Comparison of ENCODE assay signal across 15 cellular contexts in genomic region chr17:16250635-16251034, GRCh38. TPM values are rescaled to one million over a fixed set of nuclear protein-coding genes. Genes with fewer than 3 reads are reported as not detected.
DNase-seq lines count a peak whose midpoint lies in the region; ATAC-seq, FAIRE-seq and TF ChIP-seq lines count a peak whose summit lies in the region.
"Had no signal": no experiment of that assay in that cellular context is flagged by ENCODE, and none has a peak within 500 bp of the region (broad histone marks: within the 10 kb centered on the region; RNA-seq: fewer than 3 reads in every experiment).

No MANE protein-coding gene starts in this region.

- in situ Hi-C loops in GM23248 (cut with MboI): no loop called here

- no peaks in the 10 kb centered on the region for H3K36me3 ChIP-seq in GM23248 (ENCODE audit: low read depth)
- no peaks in the 10 kb centered on the region for H3K36me3 ChIP-seq in adipocyte (ENCODE audit: control insufficient read depth, insufficient read depth, low read length, severe bottlenecking)
- no peaks in the 10 kb centered on the region for H3K36me3 ChIP-seq in Peyer's patch
- no peaks in the 10 kb centered on the region for H3K36me3 ChIP-seq in kidney (ENCODE audit: control insufficient read depth in 1 of 2, insufficient read depth in 2 of 2, low read length in 2 of 2)
- H3K36me3 ChIP-seq: ascending aorta, transverse colon had no signal

- H3K9me2 ChIP-seq in GM23248 (ENCODE audit: insufficient read depth): no peaks in the 10 kb centered on the region

- no peak for TF ChIP-seq POLR2A in A549 (IDR thresholded peaks at IDR 0.05; ENCODE audit: low read length)
- TF ChIP-seq POLR2A in Peyer's patch (IDR thresholded peaks at IDR 0.05): no peak

- H3K4me1 ChIP-seq in A549: peaks cover 22% of the 10 kb centered on the region
- H3K4me1 ChIP-seq in GM23248 (ENCODE audit: insufficient read depth): peaks cover 27% of the 10 kb centered on the region
- peaks cover 28% of the 10 kb centered on the region for H3K4me1 ChIP-seq in adipocyte (ENCODE audit: control insufficient read depth, insufficient read depth, low read length)
- H3K4me1 ChIP-seq in Peyer's patch: peaks cover 0 to 41% (median 0%) of the 10 kb centered on the region in 4 donors
- peaks cover 2 to 3% of the 10 kb centered on the region in 2 donors for H3K4me1 ChIP-seq in kidney (ENCODE audit: control insufficient read depth in 1 of 2, insufficient read depth in 1 of 2, low read depth in 1 of 2, low read length in 2 of 2)
- H3K4me1 ChIP-seq: BLaER1 had no signal

- 91% methylated on average over 1 of the region's 1 CpG for WGBS in A549 (ENCODE audit: missing lambda C conversion rate)
- WGBS in GM23248 (ENCODE audit: low coverage in 1 of 2, low lambda C conversion rate in 2 of 2, missing lambda C conversion rate in 2 of 2), 2 experiments: 98 to 100% methylated on average over 1 of the region's 1 CpG

- no peak for ATAC-seq in A549
- ATAC-seq in GM19463 (IDR thresholded peaks at IDR 0.05; ENCODE audit: unreplicated experiment): no peak
- ATAC-seq in HG03571 (IDR thresholded peaks at IDR 0.05; ENCODE audit: unreplicated experiment): no peak
- ATAC-seq: effector memory CD8-positive, alpha-beta T cell; mucosa of descending colon had no signal

- H3K4me3 ChIP-seq in A549: no peak overlapping the region
- no peak overlapping the region for H3K4me3 ChIP-seq in GM23248
- no peak overlapping the region for H3K4me3 ChIP-seq in adipocyte (ENCODE audit: low read length)
- no peak overlapping the region for H3K4me3 ChIP-seq in fibroblast of villous mesenchyme (ENCODE audit: low read depth, low read length)
- H3K4me3 ChIP-seq in Peyer's patch: no peak overlapping the region
- no peak overlapping the region for H3K4me3 ChIP-seq in kidney (ENCODE audit: low read length in 2 of 2)
- H3K4me3 ChIP-seq: ascending aorta, BLaER1, mucosa of descending colon, transverse colon had no signal

- FAIRE-seq in A549 (lab: Jason Lieb, UNC): no peak
- no peak for FAIRE-seq in kidney (lab: Jason Lieb, UNC)

- H3K9ac ChIP-seq in GM23248 (peak overlapping the region; percentile 40), adipocyte (ENCODE audit: low read length) (no peak overlapping the region), kidney (ENCODE audit: low read length in 2 of 2) (no peak overlapping the region)
- H3K9ac ChIP-seq: BLaER1 had no signal

- H3K27ac ChIP-seq in A549 (peak overlapping the region; percentile 3 to 56; a peak in 3 of 6 replicates), GM23248 (peak overlapping the region; percentile 71), Peyer's patch (peak overlapping the region in 1 of 4 donors; percentile 5), kidney (ENCODE audit: low read depth in 2 of 2, low read length in 2 of 2) (no peak overlapping the region)
- H3K27ac ChIP-seq: ascending aorta, BLaER1, transverse colon had no signal

- no peak for TF ChIP-seq CTCF in A549 (IDR thresholded peaks at IDR 0.05)
- TF ChIP-seq CTCF in fibroblast of villous mesenchyme (IDR thresholded peaks at IDR 0.05; ENCODE audit: insufficient read depth, low read depth, low read length): no peak
- TF ChIP-seq CTCF in Peyer's patch (IDR thresholded peaks at IDR 0.05): no peak
- no peak for TF ChIP-seq CTCF in kidney (IDR thresholded peaks at IDR 0.05; ENCODE audit: borderline replicate concordance, extremely low read depth, insufficient read depth)

- intact Hi-C loops in kidney (cut with DNase I): no loop called here

- TF ChIP-seq EP300 in A549 (IDR thresholded peaks at IDR 0.05): no peak

- H3K9me3 ChIP-seq in A549 (no peaks in the 10 kb centered on the region), GM23248 (ENCODE audit: low read depth) (no peaks in the 10 kb centered on the region), adipocyte (ENCODE audit: control insufficient read depth, low read length) (no peaks in the 10 kb centered on the region), Peyer's patch (peaks cover 0 to 3% (median 0%) of the 10 kb centered on the region in 4 donors), kidney (ENCODE audit: control insufficient read depth in 1 of 2, low read length in 2 of 2) (no peaks in the 10 kb centered on the region)
- H3K9me3 ChIP-seq: ascending aorta, BLaER1, mucosa of descending colon, transverse colon had no signal

- no peak for DNase-seq in A549 (ENCODE audit: low read depth in 1 of 2, low spot score in 1 of 2)
- DNase-seq in GM23248: peak; percentile 86
- DNase-seq in adipocyte (ENCODE audit: low read depth): peak; percentile 68
- DNase-seq in fibroblast of villous mesenchyme (ENCODE audit: low read depth): peak; percentile 74
- DNase-seq in Peyer's patch: no peak
- no peak for DNase-seq in kidney
- DNase-seq: activated B cell treated with CpG ODN at 0.5 μM for 24 hours; effector memory CD8-positive, alpha-beta T cell; mucosa of descending colon; NCI-H1092; transverse colon had no signal

- POLR2A ChIA-PET in A549 (lab: Yijun Ruan, JAX): interaction anchor here (0.8 to 1.3 kb wide), 3 partner anchors 32 to 285 kb away, joined by 3 to 4 read pairs (median 3); no protein-coding TSS in a partner anchor

- H2AFZ ChIP-seq in GM23248: peak overlapping the region; percentile 59

- H3K27me3 ChIP-seq in GM23248 (replicated peaks; ENCODE audit: insufficient read depth) (no peaks in the 10 kb centered on the region), adipocyte (replicated peaks; ENCODE audit: control insufficient read depth, insufficient read depth, low read length) (no peaks in the 10 kb centered on the region), Peyer's patch (no peaks in the 10 kb centered on the region)
- H3K27me3 ChIP-seq: ascending aorta, BLaER1, transverse colon had no signal

- TF ChIP-seq RAD21 in A549 (conservative IDR thresholded peaks at IDR 0.05 in 1 of 2, IDR thresholded peaks at IDR 0.05 in 1 of 2): no peak

- H4K20me1 ChIP-seq in GM23248 (ENCODE audit: insufficient read depth): no peaks in the 10 kb centered on the region
- H4K20me1 ChIP-seq: BLaER1 had no signal

- H3K79me2 ChIP-seq in GM23248 (ENCODE audit: insufficient read depth): no peaks in the 10 kb centered on the region

- CTCF ChIA-PET in A549 (lab: Yijun Ruan, JAX): interaction anchor here (0.5 to 1.9 kb wide), 5 partner anchors 9 to 215 kb away, joined by 3 to 8 read pairs (median 5); partner anchors contain the start of gene CENPV

- H3F3A ChIP-seq in GM23248 (ENCODE audit: insufficient read depth): peaks cover 22% of the 10 kb centered on the region

- peak overlapping the region; percentile 17; the same call in 2 of the 3 replicates for H3K4me2 ChIP-seq in A549
- peak overlapping the region; percentile 4 for H3K4me2 ChIP-seq in GM23248 (ENCODE audit: unreplicated experiment)
- H3K4me2 ChIP-seq: BLaER1 had no signal

TF ChIP-seq in A549, 52 proteins besides CTCF, POLR2A, EP300 and RAD21:
- no peak for TF ChIP-seq HES2 (IDR thresholded peaks at IDR 0.05)
- TF ChIP-seq RARB (CRISPR knock-in tag; IDR thresholded peaks at IDR 0.05): no peak
- peak in 1 of 2 experiments; percentile 41; a peak in 1 of 4 replicates for TF ChIP-seq CEBPB (IDR thresholded peaks at IDR 0.05)
TF ChIP-seq in A549: peak in this region for 1.

RNA-seq across cellular contexts. Expression of gene PIGL, which starts 33.6 kb away (rescaled TPM):
- polyA plus RNA-seq in A549 (2011; rRNA removed) (34.1 and 35.1 TPM in 2 replicates), A549 (2017; fragmentation: RNase III; extraction: RNeasy Plus Mini Kit Qiagen cat#74134 plus additional on column Dnase treatment) (25.5 to 28.6 TPM (median 27.5 TPM) in 3 replicates), GM23248 (2016; fragmentation: Nextera tagmentation; extraction: Ambion mirVana) (13.3 and 15.4 TPM in 2 replicates), kidney (ENCODE audit: insufficient read depth, low read depth, low replicate concordance) (13.6 TPM)
- polyA plus RNA-seq in A549 (2012; cell fraction: cytosol; rRNA removed): 23.0 and 25.9 TPM in 2 replicates
- polyA plus RNA-seq in A549 (2012; cell fraction: nucleus; rRNA removed): 80.6 and 105 TPM in 2 replicates
- 21.4 and 25.7 TPM in 2 replicates for polyA minus RNA-seq in A549 (2011; rRNA and poly(A)+ RNA removed)
- 10.9 and 12.6 TPM in 2 replicates for total RNA-seq in GM23248 (2014; rRNA removed; shearing (Covaris generic))
- total RNA-seq in fibroblast of villous mesenchyme (14.7 and 19.6 TPM in 2 replicates), Peyer's patch (100 to 1,000 TPM in 3 of 4 donors, 10 to 100 TPM in 1; 77.1 to 491 (median 144) TPM), kidney (33.5 TPM)

RNA-seq across cellular contexts. Expression of gene NCOR1, which starts 35.3 kb away (rescaled TPM):
- 190 and 194 TPM in 2 replicates for polyA plus RNA-seq in A549 (2011; rRNA removed)
- polyA plus RNA-seq in A549 (2012; cell fraction: cytosol; rRNA removed): 71.3 and 73.9 TPM in 2 replicates
- polyA plus RNA-seq in A549 (2012; cell fraction: nucleus; rRNA removed): 96.6 and 113 TPM in 2 replicates
- 60.8 to 65.5 TPM (median 65.5 TPM) in 3 replicates for polyA plus RNA-seq in A549 (2017; fragmentation: RNase III; extraction: RNeasy Plus Mini Kit Qiagen cat#74134 plus additional on column Dnase treatment)
- polyA minus RNA-seq in A549 (2011; rRNA and poly(A)+ RNA removed): 421 and 515 TPM in 2 replicates
- 50.6 and 78.9 TPM in 2 replicates for total RNA-seq in GM23248 (2014; rRNA removed; shearing (Covaris generic))
- 84.9 and 95.7 TPM in 2 replicates for polyA plus RNA-seq in GM23248 (2016; fragmentation: Nextera tagmentation; extraction: Ambion mirVana)
- 82.1 and 83.3 TPM in 2 replicates for total RNA-seq in fibroblast of villous mesenchyme
- 100 to 1,000 TPM; 321 to 561 (median 467) TPM for total RNA-seq in Peyer's patch
- total RNA-seq in kidney: 136 TPM
- 44.9 TPM for polyA plus RNA-seq in kidney (ENCODE audit: insufficient read depth, low read depth, low replicate concordance)

Comparison
In these comparisons a context has a peak if more than half of its experiments do, and no peak if none do; other contexts are left out.
1. DNase-seq: peak in GM23248 (single experiment), adipocyte (single experiment) and fibroblast of villous mesenchyme (single experiment); none in A549 (0 of 2), Peyer's patch (0 of 3) and kidney (single experiment).
2. H3K27ac ChIP-seq: peak in A549 (2 of 2) and GM23248 (single experiment); none in kidney (0 of 2).